In genomic region chr17:49002766-49003165, GRCh38 we compare ENCODE assay signal across 26 cellular contexts. TPM values are rescaled to one million over a fixed set of nuclear protein-coding genes. Genes with fewer than 3 reads are reported as not detected.
DNase-seq lines count a peak whose midpoint lies in the region; FAIRE-seq and TF ChIP-seq lines count a peak whose summit lies in the region.
"Had no signal": no experiment of that assay in that cellular context is flagged by ENCODE, and none has a peak within 500 bp of the region (broad histone marks: within the 10 kb centered on the region; RNA-seq: fewer than 3 reads in every experiment).

No MANE protein-coding gene starts in this region.

- H4K20me1 ChIP-seq in H1 (replicated peaks in 1 of 2; ENCODE audit: control insufficient read depth in 1 of 2, insufficient read depth in 2 of 2, low read length in 2 of 2) = peaks cover 34 to 40% of the 10 kb centered on the region in 2 experiments

- H3K36me3 ChIP-seq in HUES64 (ENCODE audit: insufficient read depth, low read length) (peaks cover 62% of the 10 kb centered on the region), H1 (ENCODE audit: control insufficient read depth in 2 of 4, insufficient read depth in 4 of 4, low read length in 3 of 4) (peaks cover 2 to 58% (median 16%) of the 10 kb centered on the region in 4 experiments; a peak in 5 of 8 replicates)
- H3K36me3 ChIP-seq: heart left ventricle had no signal

- no peak overlapping the region for H3K56ac ChIP-seq in H1 (replicated peaks; ENCODE audit: insufficient read length, low read depth, low read length)

- DNase-seq in Calu3 (no peak), H1 (ENCODE audit: low read depth in 1 of 2, low spot score in 2 of 2) (no peak), neural crest cell (ENCODE audit: low read depth, low spot score) (no peak), NCI-H82 (lab: John Stamatoyannopoulos, UW) (no peak), activated T-cell treated with anti-CD3 and anti-CD28 coated beads for 4 hours (no peak), NCI-H446 (lab: John Stamatoyannopoulos, UW) (no peak)
- no peak for DNase-seq in activated CD4-positive, alpha-beta memory T cell treated with anti-CD3 and anti-CD28 coated beads, Interleukin-2, amount 10 ng/mL, durations not matched to agents 7 days and 5 days
- DNase-seq: activated CD4-positive, CD25-positive, alpha-beta regulatory T cell treated with anti-CD3 and anti-CD28 coated beads, Interleukin-2, amount 50 U/mL, for 72 hours; activated CD8-positive, alpha-beta memory T cell treated with anti-CD3 and anti-CD28 coated beads for 24 hours; GDM1; heart left ventricle; NCI-H748 treated with DMSO at 0.1 percent for 48 hours; posterior cingulate gyrus; SK-N-SH; stimulated activated CD4-positive, alpha-beta T cell treated with anti-CD3 and anti-CD28 coated beads, Interleukin-4, amount 100 ng/mL, for 1 hour had no signal

- peaks cover 76 to 100% of the 10 kb centered on the region in 2 experiments for H3K79me2 ChIP-seq in H1 (ENCODE audit: control insufficient read depth in 1 of 2, insufficient read depth in 2 of 2, low read length in 2 of 2)

- H2BK120ac ChIP-seq in H1 (replicated peaks; ENCODE audit: low read depth, low read length) = no peak overlapping the region

- no peak overlapping the region for H2BK20ac ChIP-seq in H1 (ENCODE audit: low read length)

- peak overlapping the region; percentile 67 to 77 for H3K4me2 ChIP-seq in H1 (ENCODE audit: insufficient read depth in 1 of 2, low read depth in 2 of 2, low read length in 2 of 2)
- H3K4me2 ChIP-seq: SK-N-SH had no signal

- CTCF ChIA-PET in Calu3 (lab: Charles Lee) = interaction anchor here (0.8 kb wide), 1 partner anchor 630 kb away, joined by 4 read pairs; no protein-coding TSS in a partner anchor
- CTCF ChIA-PET in H1 (lab: Charles Lee; ENCODE audit: partially characterized antibody) = interaction anchor here (1.1 to 7.4 kb wide), 6 partner anchors 10 to 33 kb away, joined by 3 to 74 read pairs (median 6); no protein-coding TSS in a partner anchor
- CTCF ChIA-PET in activated CD4-positive, alpha-beta memory T cell treated with anti-CD3 and anti-CD28 coated beads, Interleukin-2, amount 10 ng/mL, durations not matched to agents 7 days and 5 days (lab: Charles Lee) = no interaction called here

- H3K4me3 ChIP-seq in HUES64 (ENCODE audit: low read length) (peak overlapping the region; percentile 99), H1 (ENCODE audit: extremely low read depth in 1 of 4, insufficient read depth in 2 of 4, low read depth in 3 of 4, low read length in 4 of 4) (peak overlapping the region; percentile 20 to 91 (median 46); a peak in 7 of 8 replicates)
- H3K4me3 ChIP-seq: GM12878, heart left ventricle, lung, skin epidermis had no signal

- H4K8ac ChIP-seq in H1 (ENCODE audit: extremely low read depth, insufficient read depth, low read length) = no peak overlapping the region

- peak overlapping the region; percentile 100 for H3K9ac ChIP-seq in HUES64 (ENCODE audit: low read depth, low read length)
- H3K9ac ChIP-seq in H1 (replicated peaks in 1 of 4; ENCODE audit: extremely low read depth in 1 of 4, low read depth in 3 of 4, low read length in 3 of 4) = peak overlapping the region in 1 of 4 experiments; percentile 43; a peak in 1 of 7 replicates
- H3K9ac ChIP-seq: SK-N-SH had no signal

- no peak overlapping the region for H3K4ac ChIP-seq in H1 (replicated peaks; ENCODE audit: insufficient read length, low read depth, low read length)

- H3K23me2 ChIP-seq in H1 (ENCODE audit: low read depth, low read length) = peaks cover 14% of the 10 kb centered on the region; the same call in 1 of the 2 replicates

- H3K27ac ChIP-seq in HUES64 (ENCODE audit: low read depth, low read length) (no peak overlapping the region), H1 (ENCODE audit: low read depth, low read length) (no peak overlapping the region)
- H3K27ac ChIP-seq: heart left ventricle, skin epidermis had no signal

- H4K91ac ChIP-seq in H1 (replicated peaks; ENCODE audit: insufficient read length, low read length) = no peak overlapping the region

- TF ChIP-seq EP300 in H1 (IDR thresholded peaks at IDR 0.05; ENCODE audit: borderline replicate concordance in 1 of 2, low read depth in 2 of 2, low read length in 2 of 2) = no peak

- no peak overlapping the region for H3K18ac ChIP-seq in H1 (ENCODE audit: extremely low read depth, low read length)

- H3K27ac Mint-ChIP-seq in Calu3 (ENCODE audit: unreplicated experiment) = peak overlapping the region; percentile 20
- H3K27ac Mint-ChIP-seq in neural crest cell (ENCODE audit: unreplicated experiment) = no peak overlapping the region
- H3K27ac Mint-ChIP-seq in activated CD4-positive, alpha-beta memory T cell treated with anti-CD3 and anti-CD28 coated beads, Interleukin-2, amount 10 ng/mL, durations not matched to agents 7 days and 5 days = no peak overlapping the region
- H3K27ac Mint-ChIP-seq: activated naive CD8-positive, alpha-beta T cell; CD14-positive monocyte had no signal

- H3K9me3 ChIP-seq in HUES64 (ENCODE audit: insufficient read depth, low read depth, low read length) = no peaks in the 10 kb centered on the region
- H3K9me3 ChIP-seq in H1 (ENCODE audit: insufficient read depth in 2 of 2, low read depth in 1 of 2, low read length in 1 of 2) = no peaks in the 10 kb centered on the region
- H3K9me3 ChIP-seq: heart left ventricle, SK-N-SH had no signal

- H2AFZ ChIP-seq in H1 (ENCODE audit: low read length) = no peak overlapping the region

- H3K4me3 Mint-ChIP-seq in Calu3 (ENCODE audit: low read depth, unreplicated experiment) = peak overlapping the region; percentile 64
- peak overlapping the region; percentile 95 for H3K4me3 Mint-ChIP-seq in neural crest cell
- H3K4me3 Mint-ChIP-seq in activated CD4-positive, alpha-beta memory T cell treated with anti-CD3 and anti-CD28 coated beads, Interleukin-2, amount 10 ng/mL, durations not matched to agents 7 days and 5 days = no peak overlapping the region
- H3K4me3 Mint-ChIP-seq: activated naive CD8-positive, alpha-beta T cell had no signal

- H4K5ac ChIP-seq in H1 (ENCODE audit: insufficient read length, low read depth, low read length) = no peak overlapping the region

- POLR2A ChIA-PET in H1 (lab: Charles Lee; ENCODE audit: partially characterized antibody) = interaction anchor here (0.7 to 14.3 kb wide), 10 partner anchors 8 to 94 kb away, joined by 3 to 366 read pairs (median 3); partner anchors contain the start of gene SNF8
- POLR2A ChIA-PET in activated CD4-positive, alpha-beta memory T cell treated with anti-CD3 and anti-CD28 coated beads, Interleukin-2, amount 10 ng/mL, durations not matched to agents 7 days and 5 days (lab: Charles Lee) = no interaction called here

- TF ChIP-seq CTCF in Calu3 (IDR thresholded peaks at IDR 0.05; ENCODE audit: unreplicated experiment) = no peak
- TF ChIP-seq CTCF in H1 (IDR thresholded peaks at IDR 0.05; ENCODE audit: control extremely low read depth in 1 of 3, insufficient read depth in 1 of 3, low read depth in 1 of 3, low read length in 3 of 3) = no peak
- TF ChIP-seq CTCF in neural crest cell (conservative IDR thresholded peaks at IDR 0.05) = no peak

- no peak for TF ChIP-seq POLR2A in H1 (IDR thresholded peaks at IDR 0.05; ENCODE audit: control extremely low read depth in 1 of 2, low read depth in 2 of 2, low read length in 2 of 2)

- intact Hi-C loops in Calu3 (cut with micrococcal nuclease; ENCODE audit: unreplicated experiment) = no loop called here

- H3K9me3 Mint-ChIP-seq in Calu3 (ENCODE audit: low read depth, unreplicated experiment) = no peaks in the 10 kb centered on the region
- H3K9me3 Mint-ChIP-seq in neural crest cell = no peaks in the 10 kb centered on the region
- no peaks in the 10 kb centered on the region for H3K9me3 Mint-ChIP-seq in activated CD4-positive, alpha-beta memory T cell treated with anti-CD3 and anti-CD28 coated beads, Interleukin-2, amount 10 ng/mL, durations not matched to agents 7 days and 5 days

- no peak overlapping the region for H3K14ac ChIP-seq in H1 (ENCODE audit: insufficient read length)

- no TSS peak for BruUV-seq in Calu3 (replicated peaks; lab: Mats Ljungman, UMichigan)

- H2AK5ac ChIP-seq in H1 (ENCODE audit: low read depth, low read length) = no peak overlapping the region

- H2BK5ac ChIP-seq in H1 (ENCODE audit: low read depth, low read length) = no peak overlapping the region

- H3K36me3 Mint-ChIP-seq in Calu3 (ENCODE audit: insufficient read depth, unreplicated experiment) (peaks cover 17% of the 10 kb centered on the region), neural crest cell (ENCODE audit: low read depth) (peaks cover 36% of the 10 kb centered on the region)
- H3K36me3 Mint-ChIP-seq in activated CD4-positive, alpha-beta memory T cell treated with anti-CD3 and anti-CD28 coated beads, Interleukin-2, amount 10 ng/mL, durations not matched to agents 7 days and 5 days (ENCODE audit: low read depth) = no peaks in the 10 kb centered on the region

- H2BK15ac ChIP-seq in H1 (ENCODE audit: low read length) = no peak overlapping the region

- H3K4me1 Mint-ChIP-seq in Calu3 (ENCODE audit: low read depth, unreplicated experiment) (peaks cover 17% of the 10 kb centered on the region), neural crest cell (peaks cover 83% of the 10 kb centered on the region)
- peaks cover 14% of the 10 kb centered on the region for H3K4me1 Mint-ChIP-seq in activated CD4-positive, alpha-beta memory T cell treated with anti-CD3 and anti-CD28 coated beads, Interleukin-2, amount 10 ng/mL, durations not matched to agents 7 days and 5 days

- no peak overlapping the region for H2BK12ac ChIP-seq in H1 (ENCODE audit: low read depth, low read length)

- H3K79me1 ChIP-seq in H1 (ENCODE audit: low read depth, low read length) = peaks cover 8% of the 10 kb centered on the region

- TF ChIP-seq RAD21 in H1 (IDR thresholded peaks at IDR 0.05 in 1 of 2, conservative IDR thresholded peaks at IDR 0.05 in 1 of 2; ENCODE audit: low read depth in 2 of 2, low read length in 2 of 2) = no peak

- no peaks in the 10 kb centered on the region for H3K27me3 ChIP-seq in HUES64 (ENCODE audit: insufficient read depth, low read length)
- no peaks in the 10 kb centered on the region for H3K27me3 ChIP-seq in H1 (replicated peaks in 1 of 4; ENCODE audit: control insufficient read depth in 3 of 4, extremely low read depth in 1 of 4, insufficient read depth in 3 of 4, low read length in 3 of 4)

- no peak overlapping the region for H3K23ac ChIP-seq in H1 (ENCODE audit: insufficient read length)

- peaks cover 100% of the 10 kb centered on the region for H3K27me3 Mint-ChIP-seq in Calu3 (ENCODE audit: unreplicated experiment)
- H3K27me3 Mint-ChIP-seq in neural crest cell (ENCODE audit: low read depth) = peaks cover 16% of the 10 kb centered on the region
- H3K27me3 Mint-ChIP-seq in activated CD4-positive, alpha-beta memory T cell treated with anti-CD3 and anti-CD28 coated beads, Interleukin-2, amount 10 ng/mL, durations not matched to agents 7 days and 5 days = peaks cover 95% of the 10 kb centered on the region

- FAIRE-seq in H1 (lab: Jason Lieb, UNC) = no peak
- FAIRE-seq: colon, GM12878, islet of Langerhans, urothelium cell line had no signal

- peaks cover 63% of the 10 kb centered on the region for H3K4me1 ChIP-seq in HUES64 (ENCODE audit: insufficient read depth, low read length)
- H3K4me1 ChIP-seq in H1 (replicated peaks in 1 of 4; ENCODE audit: control insufficient read depth in 3 of 4, insufficient read depth in 4 of 4, low read length in 3 of 4) = peaks cover 1 to 25% (median 19%) of the 10 kb centered on the region in 4 experiments; a peak in 6 of 7 replicates

RNA-seq across cellular contexts. Expression of gene IGF2BP1, which starts 5.6 kb away (rescaled TPM):
- total RNA-seq in Calu3 (2022) = 14.4 and 17.6 TPM in 2 replicates
- 127 TPM for polyA plus RNA-seq in HUES64 (2013, experiment 1 of 2)
- 130 TPM for polyA plus RNA-seq in HUES64 (2013, experiment 2 of 2)
- 487 and 513 TPM in 2 replicates for total RNA-seq in H1 (2021; fragmentation: NEBNext Ultra II Directional; extraction: Animal tissue kit (Norgen Biotek cat#: 25700))
- polyA plus RNA-seq in H1 (2011; rRNA removed) = 41.6 and 92.2 TPM in 2 replicates
- 61.5 TPM for polyA plus RNA-seq in H1 (2011; cell fraction: cytosol; rRNA removed)
- 133 TPM for polyA plus RNA-seq in H1 (2011; cell fraction: nucleus; rRNA removed)
- 99.0 to 129 TPM (median 117 TPM) in 4 replicates for polyA plus RNA-seq in H1 (2012, experiment 1 of 2)
- polyA plus RNA-seq in H1 (2012, experiment 2 of 2) = 51.1 TPM
- polyA plus RNA-seq in H1 (2013, experiment 1 of 2) = 101 TPM
- polyA plus RNA-seq in H1 (2013, experiment 2 of 2) = 103 TPM
- polyA minus RNA-seq in H1 (2011; rRNA and poly(A)+ RNA removed) = 125 and 134 TPM in 2 replicates
- polyA minus RNA-seq in H1 (2011; cell fraction: cytosol; rRNA and poly(A)+ RNA removed) = 145 TPM
- polyA minus RNA-seq in H1 (2011; cell fraction: nucleus; rRNA and poly(A)+ RNA removed) = 95.5 TPM
- total RNA-seq in neural crest cell = 536 and 543 TPM in 2 replicates
- not detected for total RNA-seq in activated CD4-positive, alpha-beta memory T cell treated with anti-CD3 and anti-CD28 coated beads, Interleukin-2, amount 10 ng/mL, durations not matched to agents 7 days and 5 days
- total RNA-seq: heart left ventricle had no signal
- polyA plus RNA-seq: CD14-positive monocyte had no signal

RNA-seq across cellular contexts. Expression of gene GIP, which starts 34.4 kb away (rescaled TPM):
- total RNA-seq in Calu3 (2022) (not detected in 2 replicates), neural crest cell (not detected in 2 replicates)
- 0.85 TPM for polyA plus RNA-seq in HUES64 (2013, experiment 1 of 2)
- polyA plus RNA-seq in HUES64 (2013, experiment 2 of 2) = 1.1 TPM
- total RNA-seq in H1 (2021; fragmentation: NEBNext Ultra II Directional; extraction: Animal tissue kit (Norgen Biotek cat#: 25700)) = not detected in 2 replicates
- polyA plus RNA-seq in H1 (2011; rRNA removed) = 0.14 and 0.16 TPM in 2 replicates
- polyA plus RNA-seq in H1 (2011; cell fraction: cytosol; rRNA removed) = not detected
- polyA plus RNA-seq in H1 (2011; cell fraction: nucleus; rRNA removed) = not detected
- 0.29 to 0.34 TPM in 2 of 4 replicates, not detected in the others for polyA plus RNA-seq in H1 (2012, experiment 1 of 2)
- polyA plus RNA-seq in H1 (2012, experiment 2 of 2) = not detected
- polyA plus RNA-seq in H1 (2013, experiment 1 of 2) = 0.39 TPM
- polyA plus RNA-seq in H1 (2013, experiment 2 of 2) = 0.66 TPM
- polyA minus RNA-seq in H1 (2011; rRNA and poly(A)+ RNA removed) = 0.39 TPM in 1 of 2 replicates, not detected in the other
- polyA minus RNA-seq in H1 (2011; cell fraction: cytosol; rRNA and poly(A)+ RNA removed) = not detected
- polyA minus RNA-seq in H1 (2011; cell fraction: nucleus; rRNA and poly(A)+ RNA removed) = not detected
- total RNA-seq in activated CD4-positive, alpha-beta memory T cell treated with anti-CD3 and anti-CD28 coated beads, Interleukin-2, amount 10 ng/mL, durations not matched to agents 7 days and 5 days = not detected
- total RNA-seq: GM12878, heart left ventricle, lung, RPMI7951, subcutaneous adipose tissue had no signal
- polyA plus RNA-seq: CD14-positive monocyte, GM12878, heart left ventricle, lung had no signal

RNA-seq across cellular contexts. Expression of gene SNF8, which starts 58.1 kb away (rescaled TPM):
- total RNA-seq in Calu3 (2022) = 198 and 213 TPM in 2 replicates
- polyA plus RNA-seq in HUES64 (2013, experiment 1 of 2) = 105 TPM
- 125 TPM for polyA plus RNA-seq in HUES64 (2013, experiment 2 of 2)
- 130 and 133 TPM in 2 replicates for total RNA-seq in H1 (2021; fragmentation: NEBNext Ultra II Directional; extraction: Animal tissue kit (Norgen Biotek cat#: 25700))
- 132 and 134 TPM in 2 replicates for polyA plus RNA-seq in H1 (2011; rRNA removed)
- 155 TPM for polyA plus RNA-seq in H1 (2011; cell fraction: cytosol; rRNA removed)
- polyA plus RNA-seq in H1 (2011; cell fraction: nucleus; rRNA removed) = 87.7 TPM
- 148 to 187 TPM (median 180 TPM) in 4 replicates for polyA plus RNA-seq in H1 (2012, experiment 1 of 2)
- 75.0 TPM for polyA plus RNA-seq in H1 (2012, experiment 2 of 2)
- polyA plus RNA-seq in H1 (2013, experiment 1 of 2) = 96.7 TPM
- polyA plus RNA-seq in H1 (2013, experiment 2 of 2) = 108 TPM
- polyA minus RNA-seq in H1 (2011; rRNA and poly(A)+ RNA removed) = 83.1 and 86.2 TPM in 2 replicates
- polyA minus RNA-seq in H1 (2011; cell fraction: cytosol; rRNA and poly(A)+ RNA removed) = 56.1 TPM
- polyA minus RNA-seq in H1 (2011; cell fraction: nucleus; rRNA and poly(A)+ RNA removed) = 38.1 TPM
- 146 and 153 TPM in 2 replicates for total RNA-seq in neural crest cell
- 10 to 100 TPM; 94.9 to 97.9 TPM for total RNA-seq in activated CD4-positive, alpha-beta memory T cell treated with anti-CD3 and anti-CD28 coated beads, Interleukin-2, amount 10 ng/mL, durations not matched to agents 7 days and 5 days

Comparison
In these comparisons a context has a peak if more than half of its experiments do, and no peak if none do; other contexts are left out.
1. RNA of gene IGF2BP1, which starts 5.6 kb away (total RNA-seq): 536 to 543 TPM in neural crest cell and 487 to 513 TPM in H1; 14.4 to 17.6 TPM in Calu3 and not detected in activated CD4-positive, alpha-beta memory T cell treated with anti-CD3 and anti-CD28 coated beads, Interleukin-2, amount 10 ng/mL, durations not matched to agents 7 days and 5 days; every median in the first group is over 10 times any median in the second.